9 cellular contexts compared by ENCODE assay signal in genomic region chr2:68643874-68644485, GRCh38. TPM values are rescaled to one million over a fixed set of nuclear protein-coding genes. Genes with fewer than 3 reads are reported as not detected.
DNase-seq lines count a peak whose midpoint lies in the region; ATAC-seq and TF ChIP-seq lines count a peak whose summit lies in the region.
"Had no signal": no experiment of that assay in that cellular context is flagged by ENCODE, and none has a peak within 500 bp of the region (broad histone marks: within the 10 kb centered on the region; RNA-seq: fewer than 3 reads in every experiment).

No MANE protein-coding gene starts in this region.

- H3K4me3 ChIP-seq in cardiac muscle cell: peak overlapping the region; percentile 32
- H3K4me3 ChIP-seq in mesodermal cell (ENCODE audit: extremely low read depth, insufficient read depth, low read length, poor library complexity, severe bottlenecking): peak overlapping the region; percentile 40

- H3K27me3 ChIP-seq in cardiac muscle cell: peaks cover 44% of the 10 kb centered on the region

- no peaks in the 10 kb centered on the region for H3K36me3 Mint-ChIP-seq in central memory CD8-positive, alpha-beta T cell (ENCODE audit: insufficient read depth)
- H3K36me3 Mint-ChIP-seq in type B pancreatic cell: no peaks in the 10 kb centered on the region

- peaks cover 10% of the 10 kb centered on the region for H3K9me3 Mint-ChIP-seq in central memory CD8-positive, alpha-beta T cell
- H3K9me3 Mint-ChIP-seq in type B pancreatic cell: peaks cover 10% of the 10 kb centered on the region

- ATAC-seq in Right ventricle myocardium inferior: no peak
- no peak for ATAC-seq in central memory CD8-positive, alpha-beta T cell (replicated peaks; ENCODE audit: extremely low read depth, poor library complexity, severe bottlenecking)

- peak overlapping the region; percentile 46 for H3K4me3 Mint-ChIP-seq in central memory CD8-positive, alpha-beta T cell
- peak overlapping the region; percentile 79 for H3K4me3 Mint-ChIP-seq in type B pancreatic cell

- peaks cover 89% of the 10 kb centered on the region for H3K27me3 Mint-ChIP-seq in central memory CD8-positive, alpha-beta T cell
- peaks cover 80% of the 10 kb centered on the region for H3K27me3 Mint-ChIP-seq in type B pancreatic cell

- intact Hi-C loops in Right ventricle myocardium inferior (cut with DNase I): no loop called here

- DNase-seq in cardiac muscle cell (ENCODE audit: low read depth in 1 of 2, low spot score in 1 of 2): no peak
- no peak for DNase-seq in Right ventricle myocardium inferior (ENCODE audit: missing footprints)
- no peak for DNase-seq in central memory CD8-positive, alpha-beta T cell (ENCODE audit: low spot score in 2 of 2)
- no peak for DNase-seq in type B pancreatic cell (ENCODE audit: extremely low spot score, unreplicated experiment)
- DNase-seq in DMS53 (lab: John Stamatoyannopoulos, UW): no peak
- no peak for DNase-seq in cerebellar cortex (ENCODE audit: low spot score)
- DNase-seq in activated CD8-positive, alpha-beta memory T cell treated with anti-CD3 and anti-CD28 coated beads, Interleukin-2, amount 50 U/mL, for 48 hours: no peak

- H3K27ac ChIP-seq in cardiac muscle cell: no peak overlapping the region
- H3K27ac ChIP-seq in mesodermal cell (ENCODE audit: low read depth, low read length, severe bottlenecking): no peak overlapping the region

- H3K36me3 ChIP-seq in cardiac muscle cell (no peaks in the 10 kb centered on the region), mesodermal cell (ENCODE audit: control insufficient read depth, insufficient read depth, low read length) (no peaks in the 10 kb centered on the region)

- H3K4me1 ChIP-seq in cardiac muscle cell (ENCODE audit: low read depth) (no peaks in the 10 kb centered on the region), mesodermal cell (ENCODE audit: control insufficient read depth, insufficient read depth, low read length, poor library complexity, severe bottlenecking) (no peaks in the 10 kb centered on the region)

- no peaks in the 10 kb centered on the region for H3K4me1 Mint-ChIP-seq in central memory CD8-positive, alpha-beta T cell
- H3K4me1 Mint-ChIP-seq in type B pancreatic cell (ENCODE audit: unreplicated experiment): peaks cover 3% of the 10 kb centered on the region

- H3K9me3 ChIP-seq in cardiac muscle cell (ENCODE audit: low read depth): no peaks in the 10 kb centered on the region
- H3K9me3 ChIP-seq in mesodermal cell (ENCODE audit: control insufficient read depth, low read length): no peaks in the 10 kb centered on the region

- 11 to 19% methylated on average over 6 of the region's 17 CpGs for WGBS in mesodermal cell (ENCODE audit: insufficient coverage in 2 of 2), 2 experiments

- TF ChIP-seq CTCF in cardiac muscle cell (IDR thresholded peaks at IDR 0.05; ENCODE audit: low read depth, low read length) (no peak), type B pancreatic cell (conservative IDR thresholded peaks at IDR 0.05) (no peak)

- no peak overlapping the region for H3K27ac Mint-ChIP-seq in central memory CD8-positive, alpha-beta T cell (ENCODE audit: low read depth)
- H3K27ac Mint-ChIP-seq in type B pancreatic cell: no peak overlapping the region

RNA-seq across cellular contexts. Expression of gene PROKR1, which starts 0.6 kb away (rescaled TPM):
- total RNA-seq in cardiac muscle cell (0.04 and 0.06 TPM in 2 replicates), Right ventricle myocardium inferior (not detected), type B pancreatic cell (ENCODE audit: low replicate concordance) (0.10 and 0.41 TPM in 2 replicates)
- polyA plus RNA-seq in cardiac muscle cell: not detected in 2 replicates
- 1.2 TPM for polyA plus RNA-seq in mesodermal cell (2013, experiment 1 of 2)
- 0.76 TPM for polyA plus RNA-seq in mesodermal cell (2013, experiment 2 of 2)
- total RNA-seq: Calu3 had no signal
